ENCODE assay signal across 31 cellular contexts in the genomic region with DNA sequence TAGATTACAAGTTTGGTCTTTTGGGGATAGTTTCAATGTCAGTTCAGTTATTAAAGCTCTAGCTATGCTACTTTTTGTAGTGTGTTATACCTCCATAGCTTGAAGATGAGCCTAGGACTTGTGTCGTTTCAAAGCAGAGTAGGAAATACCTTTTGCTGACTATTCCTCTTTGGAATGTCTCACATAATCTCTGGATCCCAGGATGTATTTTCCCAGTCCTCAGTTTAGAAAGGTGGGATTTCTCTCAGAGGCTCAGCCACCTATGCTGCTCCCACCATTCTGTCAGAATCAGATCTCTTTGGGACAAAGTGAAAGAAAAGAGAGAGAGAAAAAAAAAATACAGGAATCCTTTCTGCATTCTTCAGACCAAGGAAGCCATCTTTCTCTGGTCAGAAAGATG.
"Had no signal": no experiment of that assay in that cellular context is flagged by ENCODE, and none has a peak within 500 bp of the region (broad histone marks: within the 10 kb centered on the region; RNA-seq: fewer than 3 reads in every experiment).

No MANE protein-coding gene starts in this region.

- ATAC-seq: activated CD4-positive, CD25-positive, alpha-beta regulatory T cell treated with anti-CD3 and anti-CD28 coated beads, Interleukin-2, amount 50 U/mL, for 24 hours; activated CD8-positive, alpha-beta T cell treated with anti-CD3 and anti-CD28 coated beads for 36 hours; activated T-cell treated with anti-CD3 and anti-CD28 coated beads, Interleukin-2, amount 50 U/mL, for 4 hours; activated T-helper 17 cell treated with anti-CD3 and anti-CD28 coated beads, Interleukin-2, amount 50 U/mL, for 72 hours; body of pancreas; effector memory CD8-positive, alpha-beta T cell; gastroesophageal sphincter; T-helper 17 cell had no signal

- H3K4me3 ChIP-seq: body of pancreas, esophagus squamous epithelium, gastroesophageal sphincter had no signal

- H3K27ac Mint-ChIP-seq: activated B cell treated with CpG ODN at 0.5 μM for 24 hours; activated CD8-positive, alpha-beta T cell treated with anti-CD3 and anti-CD28 coated beads for 36 hours; activated naive CD8-positive, alpha-beta T cell; activated T-helper 17 cell treated with anti-CD3 and anti-CD28 coated beads, Interleukin-2, amount 50 U/mL, for 72 hours; effector memory CD8-positive, alpha-beta T cell; T-helper 17 cell; T-helper 2 cell treated with Interferon-gamma antibody and Interleukin-4, amounts not matched to agents 5 μg/mL and 100 μg/mL, for 36 hours had no signal

- H3K4me1 ChIP-seq: body of pancreas, esophagus squamous epithelium, gastroesophageal sphincter had no signal

- H3K27me3 ChIP-seq: body of pancreas, esophagus squamous epithelium, gastroesophageal sphincter had no signal

- H3K36me3 ChIP-seq: esophagus squamous epithelium, gastroesophageal sphincter, WERI-Rb-1 had no signal

- H3K4me3 Mint-ChIP-seq: activated B cell treated with CpG ODN at 0.5 μM for 24 hours; activated CD8-positive, alpha-beta T cell treated with anti-CD3 and anti-CD28 coated beads for 36 hours; activated naive CD8-positive, alpha-beta T cell; activated T-cell treated with anti-CD3 and anti-CD28 coated beads, Interleukin-2, amount 50 U/mL, for 4 hours; activated T-helper 17 cell treated with anti-CD3 and anti-CD28 coated beads, Interleukin-2, amount 50 U/mL, for 72 hours; effector memory CD8-positive, alpha-beta T cell; T-helper 17 cell; T-helper 2 cell treated with Interferon-gamma antibody and Interleukin-4, amounts not matched to agents 5 μg/mL and 100 μg/mL, for 36 hours had no signal

- H3K4me1 Mint-ChIP-seq: activated B cell treated with CpG ODN at 0.5 μM for 24 hours; activated T-helper 17 cell treated with anti-CD3 and anti-CD28 coated beads, Interleukin-2, amount 50 U/mL, for 72 hours; T-helper 17 cell had no signal

- H3K27me3 Mint-ChIP-seq: activated B cell treated with CpG ODN at 0.5 μM for 24 hours; activated CD8-positive, alpha-beta T cell treated with anti-CD3 and anti-CD28 coated beads for 36 hours; activated naive CD8-positive, alpha-beta T cell; activated T-helper 17 cell treated with anti-CD3 and anti-CD28 coated beads, Interleukin-2, amount 50 U/mL, for 72 hours; effector memory CD8-positive, alpha-beta T cell; T-helper 17 cell had no signal

- DNase-seq: activated B cell treated with CpG ODN at 0.5 μM for 24 hours; activated CD4-positive, alpha-beta T cell treated with anti-CD3 and anti-CD28 coated beads for 48 hours; activated CD4-positive, alpha-beta T cell treated with anti-CD3 and anti-CD28 coated beads, Interleukin-2, amount 50 U/mL, for 1 hour; activated CD4-positive, alpha-beta T cell treated with anti-CD3 and anti-CD28 coated beads, Interleukin-2, amount 50 U/mL, for 48 hours; activated CD8-positive, alpha-beta memory T cell treated with anti-CD3 and anti-CD28 coated beads for 24 hours; activated CD8-positive, alpha-beta T cell treated with anti-CD3 and anti-CD28 coated beads for 36 hours; activated effector memory CD4-positive, alpha-beta T cell treated with Interleukin-2 at 50 U/mL for 16 hours; activated gamma-delta T cell treated with Interleukin-2 at 50 U/mL for 16 hours; activated naive CD4-positive, alpha-beta T cell treated with anti-CD3 and anti-CD28 coated beads, Interleukin-2, amount 50 U/mL, for 16 hours; activated naive CD4-positive, alpha-beta T cell treated with Interleukin-2 at 50 U/mL for 16 hours; activated T-cell treated with anti-CD3 and anti-CD28 coated beads, Interleukin-2, amount 50 U/mL, for 4 hours; amygdala; aorta; body of pancreas; caudate nucleus; cortex of kidney; dermis blood vessel endothelial cell; effector CD4-positive, alpha-beta T cell; effector memory CD8-positive, alpha-beta T cell; esophagus squamous epithelium; foreskin melanocyte; T-helper 1 cell; T-helper 17 cell; T1000; WERI-Rb-1 had no signal

- H3K27ac ChIP-seq: body of pancreas, epithelial cell of prostate, esophagus squamous epithelium, gastroesophageal sphincter, WERI-Rb-1 had no signal

- H3K9me3 ChIP-seq: body of pancreas, esophagus squamous epithelium, gastroesophageal sphincter had no signal

- H3K36me3 Mint-ChIP-seq: activated naive CD8-positive, alpha-beta T cell had no signal
